Comparison of ENCODE assay signal across 13 cellular contexts in genomic region chr2:4679391-4679790, GRCh38.
DNase-seq lines count a peak whose midpoint lies in the region; ATAC-seq, FAIRE-seq and TF ChIP-seq lines count a peak whose summit lies in the region.
"Had no signal": no experiment of that assay in that cellular context is flagged by ENCODE, and none has a peak within 500 bp of the region (broad histone marks: within the 10 kb centered on the region; RNA-seq: fewer than 3 reads in every experiment).

No MANE protein-coding gene starts in this region.

- no peaks in the 10 kb centered on the region for H3K79me1 ChIP-seq in trophoblast cell (ENCODE audit: low read length)

- no peaks in the 10 kb centered on the region for H3K27me3 ChIP-seq in bronchial epithelial cell (ENCODE audit: control insufficient read depth, insufficient read depth, low read length)
- no peaks in the 10 kb centered on the region for H3K27me3 ChIP-seq in trophoblast cell (ENCODE audit: insufficient read depth, low read length)

- H3K36me3 Mint-ChIP-seq in endothelial cell (ENCODE audit: low read depth, unreplicated experiment): no peaks in the 10 kb centered on the region

- no peak for DNase-seq in bronchial epithelial cell (ENCODE audit: low read depth)
- no peak for DNase-seq in trophoblast cell
- DNase-seq in endothelial cell (ENCODE audit: low spot score): no peak
- no peak for DNase-seq in COLO829 (ENCODE audit: low spot score)
- no peak for DNase-seq in GDM1 (lab: John Stamatoyannopoulos, UW)
- DNase-seq: C1 segment of cervical spinal cord; CD4-positive, alpha-beta T cell; DMS79 had no signal

- H3K36me3 ChIP-seq in HEK293 (ENCODE audit: control insufficient read depth in 2 of 2, insufficient read depth in 1 of 2, low read length in 2 of 2) (no peaks in the 10 kb centered on the region), bronchial epithelial cell (ENCODE audit: control insufficient read depth, insufficient read depth, low read length) (no peaks in the 10 kb centered on the region), trophoblast cell (ENCODE audit: control insufficient read depth in 1 of 2, insufficient read depth in 2 of 2, low read length in 2 of 2) (no peaks in the 10 kb centered on the region)

- H4K12ac ChIP-seq in trophoblast cell (ENCODE audit: low read depth, low read length): no peak overlapping the region

- no peak overlapping the region for H3K4me3 Mint-ChIP-seq in endothelial cell (ENCODE audit: unreplicated experiment)
- H3K4me3 Mint-ChIP-seq: B cell; CD4-positive, alpha-beta T cell had no signal

- no peak overlapping the region for H4K8ac ChIP-seq in trophoblast cell (ENCODE audit: low read depth, low read length)

- no peak overlapping the region for H3K9ac ChIP-seq in trophoblast cell (ENCODE audit: low read length)

- no peak for TF ChIP-seq CTCF in HEK293 (tag by site-specific recombination; IDR thresholded peaks at IDR 0.05)
- TF ChIP-seq CTCF in bronchial epithelial cell (IDR thresholded peaks at IDR 0.05; ENCODE audit: insufficient read depth, low read length, severe bottlenecking): no peak
- no peak for TF ChIP-seq CTCF in endothelial cell (IDR thresholded peaks at IDR 0.05; ENCODE audit: unreplicated experiment)

- no peak overlapping the region for H4K91ac ChIP-seq in trophoblast cell (ENCODE audit: low read depth, low read length)

- H3K9me3 Mint-ChIP-seq in endothelial cell (ENCODE audit: unreplicated experiment): peaks cover 5% of the 10 kb centered on the region

- peaks cover 2% of the 10 kb centered on the region for H3K4me1 Mint-ChIP-seq in endothelial cell (ENCODE audit: unreplicated experiment)
- H3K4me1 Mint-ChIP-seq: B cell had no signal

- H3K9me3 ChIP-seq in HEK293 (ENCODE audit: control insufficient read depth, insufficient read depth, low read depth, low read length) (no peaks in the 10 kb centered on the region), trophoblast cell (ENCODE audit: insufficient read depth, low read depth, low read length) (peaks cover 7% of the 10 kb centered on the region)

- no CpG with 5 or more reads among the region's 5 CpGs for WGBS in trophoblast cell (ENCODE audit: extremely low coverage, insufficient coverage, insufficient read length)

- no peak overlapping the region for H3K18ac ChIP-seq in trophoblast cell (ENCODE audit: low read length)

- H2AK5ac ChIP-seq in trophoblast cell (ENCODE audit: low read length): no peak overlapping the region

- no peak overlapping the region for H3K4ac ChIP-seq in trophoblast cell (ENCODE audit: low read depth, low read length)

- CTCF ChIA-PET in HEK293 (lab: Yijun Ruan, JAX): no interaction called here

- H3K23ac ChIP-seq in trophoblast cell (ENCODE audit: low read length): peak overlapping the region; percentile 0

- H3K79me2 ChIP-seq in trophoblast cell (ENCODE audit: control insufficient read depth, insufficient read depth, low read length, poor library complexity): no peaks in the 10 kb centered on the region

- POLR2A ChIA-PET in HEK293 (lab: Yijun Ruan, JAX): no interaction called here

- peaks cover 3% of the 10 kb centered on the region for H3K27me3 Mint-ChIP-seq in endothelial cell (ENCODE audit: unreplicated experiment)
- H3K27me3 Mint-ChIP-seq: B cell; CD4-positive, alpha-beta T cell had no signal

- ATAC-seq in HG03135 (IDR thresholded peaks at IDR 0.05; ENCODE audit: unreplicated experiment): no peak

- H3K4me3 ChIP-seq in HEK293 (ENCODE audit: low read depth, low read length) (no peak overlapping the region), bronchial epithelial cell (ENCODE audit: low read depth, low read length) (no peak overlapping the region), trophoblast cell (ENCODE audit: low read depth, low read length) (no peak overlapping the region)

- H2AFZ ChIP-seq in trophoblast cell (ENCODE audit: insufficient read depth, low read length, poor library complexity): no peak overlapping the region

- H2BK120ac ChIP-seq in trophoblast cell (ENCODE audit: insufficient read depth, low read length, poor library complexity): no peak overlapping the region

- no peak overlapping the region for H3K4me2 ChIP-seq in trophoblast cell (ENCODE audit: low read length)

- H3K4me1 ChIP-seq in HEK293 (ENCODE audit: control insufficient read depth, insufficient read depth, low read length) (no peaks in the 10 kb centered on the region), trophoblast cell (ENCODE audit: control insufficient read depth in 1 of 2, insufficient read depth in 2 of 2, low read length in 2 of 2) (no peaks in the 10 kb centered on the region)

- no peak overlapping the region for H3K14ac ChIP-seq in trophoblast cell (ENCODE audit: low read length)

- H2BK12ac ChIP-seq in trophoblast cell (ENCODE audit: low read length): no peak overlapping the region

- H2BK5ac ChIP-seq in trophoblast cell (ENCODE audit: low read depth, low read length, poor library complexity): no peak overlapping the region

- FAIRE-seq in bronchial epithelial cell (lab: Jason Lieb, UNC): peak; percentile 88
- FAIRE-seq: A204.1, GM18507 had no signal

- H3K27ac Mint-ChIP-seq in endothelial cell (ENCODE audit: unreplicated experiment): no peak overlapping the region
- H3K27ac Mint-ChIP-seq: B cell; CD4-positive, alpha-beta T cell had no signal

- H3K27ac ChIP-seq in HEK293 (ENCODE audit: extremely low read depth, low read depth, low read length): no peak overlapping the region
- no peak overlapping the region for H3K27ac ChIP-seq in trophoblast cell (ENCODE audit: low read depth, low read length)

TF ChIP-seq in HEK293, 187 proteins besides CTCF, POLR2A, EP300 and RAD21:
- TF ChIP-seq ZNF626 (tag by site-specific recombination; IDR thresholded peaks at IDR 0.05): no peak
- TF ChIP-seq HIC1 (tag by site-specific recombination; IDR thresholded peaks at IDR 0.05): no peak
- TF ChIP-seq ZSCAN4 (tag by site-specific recombination; IDR thresholded peaks at IDR 0.05): peak; percentile 41; the same call in 1 of the 2 replicates
